Comparison of ENCODE assay signal across 1 cellular context in genomic region chr7:79462334-79462733, GRCh38.
TF ChIP-seq lines count a peak whose summit lies in the region.

No MANE protein-coding gene starts in this region.

TF ChIP-seq in HCT116, 20 proteins besides CTCF, POLR2A, EP300 and RAD21 (continued from another document):
- TF ChIP-seq ZFX (IDR thresholded peaks at IDR 0.05) (no peak), SRF (IDR thresholded peaks at IDR 0.05; ENCODE audit: low read depth) (no peak), CBX3 (IDR thresholded peaks at IDR 0.05; ENCODE audit: low read depth) (no peak)
